Comparison of ENCODE assay signal across 8 cellular contexts in the genomic region with DNA sequence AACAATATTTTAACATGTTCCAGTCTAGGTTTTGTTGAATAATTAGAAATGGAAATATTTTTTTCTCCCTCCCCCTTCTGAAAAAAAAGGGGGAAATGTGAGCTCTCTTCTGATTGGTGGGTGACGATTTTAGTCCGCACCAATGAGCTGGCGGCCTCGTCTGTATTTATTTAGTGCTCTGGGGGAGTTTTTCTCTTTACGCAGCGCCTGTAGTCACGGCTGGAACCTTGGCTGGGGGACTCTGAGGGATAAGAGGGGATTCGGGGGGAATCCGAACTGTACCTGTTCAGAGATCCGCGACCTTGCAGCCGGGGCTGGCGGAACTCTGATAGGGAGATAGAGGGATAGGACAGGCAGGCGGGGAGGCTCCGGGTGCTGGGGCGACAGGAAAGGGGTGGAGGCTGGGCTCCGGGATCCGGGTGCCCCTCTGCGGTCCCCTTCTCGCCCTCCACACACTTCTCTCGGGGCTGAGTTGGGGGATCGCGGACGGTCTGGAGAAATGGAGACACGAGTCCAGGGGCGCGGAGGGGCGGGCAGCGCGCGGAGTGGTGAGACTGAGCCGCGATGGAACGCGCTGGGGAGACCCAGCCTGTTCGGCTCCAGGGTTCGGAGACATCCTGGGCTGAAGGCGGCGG.
DNase-seq lines count a peak whose midpoint lies in the region; ATAC-seq and TF ChIP-seq lines count a peak whose summit lies in the region.

No MANE protein-coding gene starts in this region.

- no peaks in the 10 kb centered on the region for H3K36me3 Mint-ChIP-seq in activated naive CD4-positive, alpha-beta T cell treated with anti-CD3 and anti-CD28 coated beads for 36 hours (ENCODE audit: low read depth)
- H3K36me3 Mint-ChIP-seq in activated CD8-positive, alpha-beta T cell treated with anti-CD3 and anti-CD28 coated beads for 36 hours (ENCODE audit: low read depth): peaks cover 1% of the 10 kb centered on the region

- no peak for DNase-seq in activated naive CD4-positive, alpha-beta T cell treated with anti-CD3 and anti-CD28 coated beads for 36 hours
- no peak for DNase-seq in activated naive CD4-positive, alpha-beta T cell treated with anti-CD3 and anti-CD28 coated beads, Interleukin-2, amount 50 U/mL, for 16 hours
- no peak for DNase-seq in activated CD8-positive, alpha-beta T cell treated with anti-CD3 and anti-CD28 coated beads for 36 hours
- peak; percentile 47 for DNase-seq in testis
- DNase-seq in RWPE1 (ENCODE audit: low spot score): no peak

- H3K27ac Mint-ChIP-seq in activated naive CD4-positive, alpha-beta T cell treated with anti-CD3 and anti-CD28 coated beads for 36 hours: no peak overlapping the region
- no peak overlapping the region for H3K27ac Mint-ChIP-seq in activated CD8-positive, alpha-beta T cell treated with anti-CD3 and anti-CD28 coated beads for 36 hours

- H3K27ac ChIP-seq in testis (no peak overlapping the region), RWPE1 (no peak overlapping the region)

- H3K9me3 Mint-ChIP-seq in activated naive CD4-positive, alpha-beta T cell treated with anti-CD3 and anti-CD28 coated beads for 36 hours: no peaks in the 10 kb centered on the region
- no peaks in the 10 kb centered on the region for H3K9me3 Mint-ChIP-seq in activated CD8-positive, alpha-beta T cell treated with anti-CD3 and anti-CD28 coated beads for 36 hours

- CTCF ChIA-PET in activated naive CD4-positive, alpha-beta T cell treated with anti-CD3 and anti-CD28 coated beads for 36 hours (lab: Charles Lee): no interaction called here
- CTCF ChIA-PET in activated CD8-positive, alpha-beta T cell treated with anti-CD3 and anti-CD28 coated beads for 36 hours (lab: Charles Lee): interaction anchor here (1.3 to 1.6 kb wide), 2 partner anchors 11 to 13 kb away, joined by 3 to 4 read pairs; no protein-coding TSS in a partner anchor
- CTCF ChIA-PET in RWPE1 (lab: Yijun Ruan, JAX): no interaction called here

- peak; percentile 11 for ATAC-seq in activated CD8-positive, alpha-beta T cell treated with anti-CD3 and anti-CD28 coated beads for 36 hours
- ATAC-seq in HG02588 (IDR thresholded peaks at IDR 0.05; ENCODE audit: unreplicated experiment) (no peak), HG02763 (IDR thresholded peaks at IDR 0.05; ENCODE audit: unreplicated experiment) (no peak)

- no peak for TF ChIP-seq POLR2A in testis (IDR thresholded peaks at IDR 0.05)

- POLR2A ChIA-PET in activated CD8-positive, alpha-beta T cell treated with anti-CD3 and anti-CD28 coated beads for 36 hours (lab: Charles Lee): no interaction called here
- POLR2A ChIA-PET in RWPE1 (lab: Yijun Ruan, JAX; ENCODE audit: low non-redundant PET): no interaction called here

- peaks cover 89% of the 10 kb centered on the region for H3K27me3 Mint-ChIP-seq in activated naive CD4-positive, alpha-beta T cell treated with anti-CD3 and anti-CD28 coated beads for 36 hours (ENCODE audit: low read depth)
- H3K27me3 Mint-ChIP-seq in activated CD8-positive, alpha-beta T cell treated with anti-CD3 and anti-CD28 coated beads for 36 hours: peaks cover 83% of the 10 kb centered on the region

- H3K4me3 Mint-ChIP-seq in activated naive CD4-positive, alpha-beta T cell treated with anti-CD3 and anti-CD28 coated beads for 36 hours: peak overlapping the region; percentile 72
- H3K4me3 Mint-ChIP-seq in activated CD8-positive, alpha-beta T cell treated with anti-CD3 and anti-CD28 coated beads for 36 hours: peak overlapping the region; percentile 72

- peaks cover 22% of the 10 kb centered on the region for H3K4me1 ChIP-seq in testis

- H3K4me1 Mint-ChIP-seq in activated naive CD4-positive, alpha-beta T cell treated with anti-CD3 and anti-CD28 coated beads for 36 hours (ENCODE audit: low read depth): peaks cover 46% of the 10 kb centered on the region
- H3K4me1 Mint-ChIP-seq in activated CD8-positive, alpha-beta T cell treated with anti-CD3 and anti-CD28 coated beads for 36 hours (ENCODE audit: low read depth): peaks cover 34% of the 10 kb centered on the region

- H3K27me3 ChIP-seq in testis: no peaks in the 10 kb centered on the region

- no peaks in the 10 kb centered on the region for H3K36me3 ChIP-seq in testis (ENCODE audit: low read depth, missing control alignments)

- H3K9me3 ChIP-seq in testis: no peaks in the 10 kb centered on the region

- H3K4me3 ChIP-seq in iPS-11a (ENCODE audit: low read depth, low read length) (peak overlapping the region; percentile 35), testis (peak overlapping the region; percentile 24 to 63)

- 0 to 1% methylated on average over 16 to 38 of the region's 39 CpGs for WGBS in testis, 2 donors

- no peak for TF ChIP-seq CTCF in activated CD8-positive, alpha-beta T cell treated with anti-CD3 and anti-CD28 coated beads for 36 hours (IDR thresholded peaks at IDR 0.05)
- TF ChIP-seq CTCF in testis (IDR thresholded peaks at IDR 0.05) (no peak), RWPE1 (conservative IDR thresholded peaks at IDR 0.05; ENCODE audit: low read depth) (no peak)

- intact Hi-C loops in activated naive CD4-positive, alpha-beta T cell treated with anti-CD3 and anti-CD28 coated beads for 36 hours (cut with micrococcal nuclease): no loop called here
- intact Hi-C loops in activated CD8-positive, alpha-beta T cell treated with anti-CD3 and anti-CD28 coated beads for 36 hours (cut with micrococcal nuclease): no loop called here
- intact Hi-C loops in testis (cut with DNase I; ENCODE audit: low total_unique reads): no loop called here
